Comparison of ENCODE assay signal across 13 cellular contexts in the genomic region with DNA sequence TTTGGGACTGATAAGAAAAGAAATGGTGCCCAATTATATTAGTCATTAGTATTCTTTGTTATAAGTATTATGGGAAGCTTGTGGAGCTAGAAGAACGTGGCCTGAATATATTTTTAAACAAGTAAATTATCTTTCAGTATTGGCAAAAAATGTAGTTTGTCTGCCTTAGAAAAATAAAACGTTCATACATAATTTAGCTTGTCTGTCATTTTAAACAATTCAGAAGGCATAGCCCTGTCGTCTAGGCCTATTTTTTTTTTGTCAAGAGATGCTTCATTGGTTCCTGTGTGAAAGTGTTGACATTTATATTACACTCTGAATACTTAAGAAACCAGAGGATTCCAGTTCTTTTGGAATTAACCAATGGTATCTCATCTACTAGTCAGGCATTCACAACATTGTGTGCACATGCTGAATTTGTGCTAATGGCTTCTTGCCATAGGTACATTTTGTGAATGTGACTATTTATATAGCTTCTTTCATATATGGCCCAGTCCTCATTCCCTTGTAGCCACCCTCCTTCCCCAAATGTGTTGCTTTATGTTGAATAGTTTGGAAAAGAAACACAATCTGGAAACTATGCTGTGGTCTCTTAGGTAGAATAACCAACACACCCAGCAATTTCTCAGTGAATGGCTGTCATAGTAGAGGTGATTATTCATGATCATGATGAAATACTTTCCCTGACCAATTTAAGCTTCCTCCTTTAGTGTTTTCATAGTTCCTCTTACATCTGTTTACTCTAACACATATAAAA.
A peak's percentile ranks its signal among the peaks of the same experiment; 100 is the strongest.
DNase-seq lines count a peak whose midpoint lies in the region; ATAC-seq and TF ChIP-seq lines count a peak whose summit lies in the region.
"Had no signal": no experiment of that assay in that cellular context is flagged by ENCODE, and none has a peak within 500 bp of the region (broad histone marks: within the 10 kb centered on the region; RNA-seq: fewer than 3 reads in every experiment).

No MANE protein-coding gene starts in this region.

- no peaks in the 10 kb centered on the region for H3K27me3 ChIP-seq in neutrophil
- H3K27me3 ChIP-seq in CD8-positive, alpha-beta memory T cell (ENCODE audit: insufficient read depth, low read length, poor library complexity, severe bottlenecking): no peaks in the 10 kb centered on the region

- H3K27ac Mint-ChIP-seq in CD8-positive, alpha-beta memory T cell: no peak overlapping the region
- H3K27ac Mint-ChIP-seq: activated CD4-positive, alpha-beta memory T cell treated with anti-CD3 and anti-CD28 coated beads for 36 hours; activated naive CD8-positive, alpha-beta T cell treated with anti-CD3 and anti-CD28 coated beads, Interleukin-2, amount 10 ng/mL, durations not matched to agents 7 days and 5 days; effector memory CD8-positive, alpha-beta T cell; natural killer cell treated with Interleukin-12 subunit alpha and Interleukin-12 subunit beta and Interleukin-15 and Interleukin-18, amount 100 ng/mL, for 72 hours had no signal

- H3K4me1 Mint-ChIP-seq in CD8-positive, alpha-beta memory T cell: peaks cover 0 to 2% (median 0%) of the 10 kb centered on the region in 3 donors
- H3K4me1 Mint-ChIP-seq: activated naive CD8-positive, alpha-beta T cell treated with anti-CD3 and anti-CD28 coated beads, Interleukin-2, amount 10 ng/mL, durations not matched to agents 7 days and 5 days had no signal

- H3K27ac ChIP-seq in neutrophil: peak overlapping the region; percentile 91
- H3K27ac ChIP-seq in CD8-positive, alpha-beta memory T cell (ENCODE audit: low read depth, low read length): no peak overlapping the region

- peaks cover 19 to 29% of the 10 kb centered on the region in 2 experiments for H3K4me1 ChIP-seq in neutrophil (ENCODE audit: control insufficient read depth in 1 of 2, insufficient read depth in 1 of 2, low read depth in 1 of 2, low read length in 1 of 2)
- no peaks in the 10 kb centered on the region for H3K4me1 ChIP-seq in CD8-positive, alpha-beta memory T cell (ENCODE audit: insufficient read depth, low read length)

- peak; percentile 75 for DNase-seq in GM04503 (ENCODE audit: low read depth)
- peak; percentile 12 for DNase-seq in NCI-H460 (ENCODE audit: extremely low read depth, low read depth)
- peak; percentile 79 for DNase-seq in choroid plexus epithelial cell (ENCODE audit: low read depth)
- no peak for DNase-seq in activated CD4-positive, alpha-beta T cell treated with anti-CD3 and anti-CD28 coated beads, Interleukin-2, amount 50 U/mL, for 1 hour
- no peak for DNase-seq in H4 (ENCODE audit: low spot score)
- DNase-seq in CD8-positive, alpha-beta memory T cell: no peak
- DNase-seq: activated CD4-positive, alpha-beta memory T cell treated with anti-CD3 and anti-CD28 coated beads for 36 hours; activated naive CD8-positive, alpha-beta T cell treated with anti-CD3 and anti-CD28 coated beads, Interleukin-2, amount 10 ng/mL, durations not matched to agents 7 days and 5 days; effector memory CD8-positive, alpha-beta T cell had no signal

- H3K4me3 ChIP-seq in choroid plexus epithelial cell (ENCODE audit: low read depth, low read length): no peak overlapping the region
- H3K4me3 ChIP-seq in neutrophil (ENCODE audit: low read depth in 1 of 2, low read length in 1 of 2): peak overlapping the region in 1 of 2 experiments; percentile 22
- no peak overlapping the region for H3K4me3 ChIP-seq in CD8-positive, alpha-beta memory T cell (ENCODE audit: low read length)

- POLR2A ChIA-PET in CD8-positive, alpha-beta memory T cell (lab: Charles Lee): no interaction called here

- no peaks in the 10 kb centered on the region for H3K9me3 ChIP-seq in neutrophil
- H3K9me3 ChIP-seq in CD8-positive, alpha-beta memory T cell (ENCODE audit: low read length): no peaks in the 10 kb centered on the region

- no peaks in the 10 kb centered on the region for H3K9me3 Mint-ChIP-seq in CD8-positive, alpha-beta memory T cell
- H3K9me3 Mint-ChIP-seq: activated CD4-positive, alpha-beta memory T cell treated with anti-CD3 and anti-CD28 coated beads for 36 hours; effector memory CD8-positive, alpha-beta T cell; natural killer cell treated with Interleukin-12 subunit alpha and Interleukin-12 subunit beta and Interleukin-15 and Interleukin-18, amount 100 ng/mL, for 72 hours had no signal

- ATAC-seq in HG02642 (IDR thresholded peaks at IDR 0.05; ENCODE audit: poor library complexity, unreplicated experiment): no peak
- ATAC-seq: effector memory CD8-positive, alpha-beta T cell; natural killer cell treated with Interleukin-12 subunit alpha and Interleukin-12 subunit beta and Interleukin-15 and Interleukin-18, amount 100 ng/mL, for 72 hours; SK-N-SH treated with all-trans-retinoic acid at 6 μM for 48 hours had no signal

- CTCF ChIA-PET in CD8-positive, alpha-beta memory T cell (lab: Charles Lee): no interaction called here

- TF ChIP-seq CTCF in choroid plexus epithelial cell (conservative IDR thresholded peaks at IDR 0.05; ENCODE audit: low read depth, low read length): no peak
- no peak for TF ChIP-seq CTCF in neutrophil (IDR thresholded peaks at IDR 0.05)

- H3K36me3 ChIP-seq in neutrophil: no peaks in the 10 kb centered on the region
- H3K36me3 ChIP-seq in CD8-positive, alpha-beta memory T cell (ENCODE audit: insufficient read depth, low read length): no peaks in the 10 kb centered on the region

- peaks cover 4 to 21% (median 8%) of the 10 kb centered on the region in 3 donors for H3K36me3 Mint-ChIP-seq in CD8-positive, alpha-beta memory T cell
- H3K36me3 Mint-ChIP-seq: activated naive CD8-positive, alpha-beta T cell treated with anti-CD3 and anti-CD28 coated beads, Interleukin-2, amount 10 ng/mL, durations not matched to agents 7 days and 5 days; natural killer cell treated with Interleukin-12 subunit alpha and Interleukin-12 subunit beta and Interleukin-15 and Interleukin-18, amount 100 ng/mL, for 72 hours had no signal

- H3K27me3 Mint-ChIP-seq in CD8-positive, alpha-beta memory T cell: no peaks in the 10 kb centered on the region
- H3K27me3 Mint-ChIP-seq: activated CD4-positive, alpha-beta memory T cell treated with anti-CD3 and anti-CD28 coated beads for 36 hours; activated naive CD8-positive, alpha-beta T cell treated with anti-CD3 and anti-CD28 coated beads, Interleukin-2, amount 10 ng/mL, durations not matched to agents 7 days and 5 days; effector memory CD8-positive, alpha-beta T cell; natural killer cell treated with Interleukin-12 subunit alpha and Interleukin-12 subunit beta and Interleukin-15 and Interleukin-18, amount 100 ng/mL, for 72 hours had no signal

- H3K4me3 Mint-ChIP-seq in CD8-positive, alpha-beta memory T cell: no peak overlapping the region
- H3K4me3 Mint-ChIP-seq: activated CD4-positive, alpha-beta memory T cell treated with anti-CD3 and anti-CD28 coated beads for 36 hours; activated naive CD8-positive, alpha-beta T cell treated with anti-CD3 and anti-CD28 coated beads, Interleukin-2, amount 10 ng/mL, durations not matched to agents 7 days and 5 days; effector memory CD8-positive, alpha-beta T cell; natural killer cell treated with Interleukin-12 subunit alpha and Interleukin-12 subunit beta and Interleukin-15 and Interleukin-18, amount 100 ng/mL, for 72 hours had no signal

Comparison
In these comparisons a context has a peak if more than half of its experiments do, and no peak if none do; other contexts are left out.
1. DNase-seq: peak in GM04503 (single experiment), NCI-H460 (single experiment) and choroid plexus epithelial cell (single experiment); none in activated CD4-positive, alpha-beta T cell treated with anti-CD3 and anti-CD28 coated beads, Interleukin-2, amount 50 U/mL, for 1 hour (single experiment), H4 (single experiment) and CD8-positive, alpha-beta memory T cell (0 of 5).